ENCODE assay signal across 8 cellular contexts in the genomic region with DNA sequence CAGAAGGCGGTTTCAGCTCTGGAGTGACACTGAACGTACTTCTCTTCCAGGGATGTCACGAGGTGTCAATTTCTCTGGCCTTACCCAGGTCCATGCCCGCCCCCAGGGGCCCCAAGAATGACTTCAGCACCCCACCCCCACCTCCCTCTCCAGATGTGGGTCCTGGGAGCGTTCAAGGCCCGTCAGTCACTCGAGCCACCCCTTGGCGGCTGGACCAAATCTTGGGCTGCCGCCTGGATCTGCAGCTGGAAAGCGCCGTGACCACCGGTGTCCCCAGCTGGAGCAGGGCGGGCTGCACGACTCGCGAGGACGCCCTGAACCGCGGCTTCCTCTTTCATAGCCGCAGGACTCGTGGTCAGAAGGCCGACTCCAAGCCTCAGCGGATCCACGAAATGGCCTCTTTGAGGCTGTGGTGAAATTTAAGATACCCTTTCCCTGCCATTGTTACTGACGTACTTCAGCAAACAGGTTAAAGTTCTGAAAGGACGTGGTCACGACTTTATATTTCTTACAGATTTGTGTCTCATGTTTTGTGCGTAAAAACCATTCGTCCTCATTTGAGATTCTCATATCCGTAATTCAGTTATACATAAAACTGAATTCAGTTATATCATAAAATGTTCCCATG. TPM values are rescaled to one million over a fixed set of nuclear protein-coding genes. Genes with fewer than 3 reads are reported as not detected.
DNase-seq lines count a peak whose midpoint lies in the region; ATAC-seq and TF ChIP-seq lines count a peak whose summit lies in the region.

No MANE protein-coding gene starts in this region.

- H3K4me1 ChIP-seq in HCT116 (ENCODE audit: control insufficient read depth in 1 of 2, insufficient read depth in 2 of 2, low read length in 2 of 2) (peaks cover 6 to 15% of the 10 kb centered on the region in 2 experiments; a peak in 3 of 4 replicates), left ventricle myocardium inferior (peaks cover 28% of the 10 kb centered on the region), vagina (peaks cover 20% of the 10 kb centered on the region)

- H3K9me2 ChIP-seq in HCT116 (ENCODE audit: insufficient read depth): no peaks in the 10 kb centered on the region

- peak overlapping the region; percentile 78 for H3K4me2 ChIP-seq in HCT116 (ENCODE audit: low read length)

- no peaks in the 10 kb centered on the region for H3K9me3 ChIP-seq in HCT116 (ENCODE audit: control insufficient read depth in 1 of 2, insufficient read depth in 1 of 2, low read depth in 1 of 2, low read length in 2 of 2)
- no peaks in the 10 kb centered on the region for H3K9me3 ChIP-seq in MG63
- H3K9me3 ChIP-seq in left ventricle myocardium inferior (replicated peaks): no peaks in the 10 kb centered on the region
- H3K9me3 ChIP-seq in vagina: no peaks in the 10 kb centered on the region

- intact Hi-C loops in HCT116 (cut with micrococcal nuclease) (loop anchor here (10.0 kb wide), 1 partner anchor 277 kb away; no protein-coding TSS in a partner anchor), left ventricle myocardium inferior (cut with micrococcal nuclease) (no loop called here), vagina (cut with DNase I) (no loop called here)

- TF ChIP-seq POLR2A in HCT116 (IDR thresholded peaks at IDR 0.05; ENCODE audit: borderline replicate concordance, extremely low read depth, insufficient read depth, insufficient read length) (no peak), vagina (IDR thresholded peaks at IDR 0.05) (no peak)

- H4K20me1 ChIP-seq in HCT116 (ENCODE audit: insufficient read depth): no peaks in the 10 kb centered on the region

- no peak for TF ChIP-seq CTCF in HCT116 (IDR thresholded peaks at IDR 0.05 in 2 of 3, conservative IDR thresholded peaks at IDR 0.05 in 1 of 3; ENCODE audit: borderline replicate concordance in 1 of 3, insufficient read depth in 1 of 3, low read depth in 2 of 3, low read length in 2 of 3)
- TF ChIP-seq CTCF in left ventricle myocardium inferior (IDR thresholded peaks at IDR 0.05; ENCODE audit: borderline replicate concordance): no peak
- no peak for TF ChIP-seq CTCF in vagina (IDR thresholded peaks at IDR 0.05)

- H3K27me3 ChIP-seq in HCT116 (ENCODE audit: insufficient read depth, low read length) (no peaks in the 10 kb centered on the region), MG63 (no peaks in the 10 kb centered on the region), left ventricle myocardium inferior (ENCODE audit: low read depth) (no peaks in the 10 kb centered on the region), vagina (no peaks in the 10 kb centered on the region)

- no peak for TF ChIP-seq RAD21 in HCT116 (IDR thresholded peaks at IDR 0.05; ENCODE audit: low read depth)

- CTCF ChIA-PET in HCT116 (lab: Charles Lee): interaction anchor here (1.0 to 3.8 kb wide), 14 partner anchors 9 to 266 kb away, joined by 3 to 20 read pairs (median 5); partner anchors contain the start of gene TRIM38

- peak overlapping the region; percentile 21 to 65 for H3K4me3 ChIP-seq in HCT116 (replicated peaks in 1 of 2; ENCODE audit: low read depth in 1 of 2, low read length in 2 of 2)
- H3K4me3 ChIP-seq in MG63: peak overlapping the region; percentile 68
- peak overlapping the region; percentile 72 for H3K4me3 ChIP-seq in left ventricle myocardium inferior
- H3K4me3 ChIP-seq in vagina: peak overlapping the region; percentile 60 to 66

- peak overlapping the region; percentile 73 for H3K9ac ChIP-seq in HCT116 (ENCODE audit: low read length)

- no peak for ATAC-seq in HCT116

- POLR2A ChIA-PET in HCT116 (lab: Charles Lee): interaction anchor here (0.9 to 2.1 kb wide), 9 partner anchors 10 to 42 kb away, joined by 3 to 8 read pairs (median 4); partner anchors contain the start of gene TRIM38

- DNase-seq in GM04504 (ENCODE audit: low read depth) (peak; percentile 19), HCT116 (ENCODE audit: low read depth, low spot score) (no peak), MG63 (peak; percentile 34), SW480 (ENCODE audit: low spot score) (peak; percentile 67), anterior cingulate cortex (lab: John Stamatoyannopoulos, UW) (peak in 55 of 58 donors; percentile 10 to 71 (median 43)), left ventricle myocardium inferior (peak; percentile 85), pons (ENCODE audit: low spot score) (peak; percentile 74), vagina (ENCODE audit: extremely low spot score in 2 of 2) (peak in 1 of 2 donors; percentile 90)

- peaks cover 12% of the 10 kb centered on the region for H3K79me2 ChIP-seq in HCT116 (ENCODE audit: insufficient read depth, low read length)

- BruUV-seq in HCT116 (replicated peaks; lab: Mats Ljungman, UMichigan): TSS peak; percentile 87

- RAD21 ChIA-PET in HCT116 (lab: Charles Lee; ENCODE audit: low non-redundant PET in 1 of 2, low total read pairs in 2 of 2, uncharacterized antibody in 2 of 2, unreplicated experiment in 2 of 2): no interaction called here

- no peaks in the 10 kb centered on the region for H3K36me3 ChIP-seq in HCT116 (ENCODE audit: control insufficient read depth in 1 of 2, insufficient read depth in 2 of 2, low read length in 2 of 2)
- H3K36me3 ChIP-seq in MG63: no peaks in the 10 kb centered on the region
- peaks cover 7% of the 10 kb centered on the region for H3K36me3 ChIP-seq in left ventricle myocardium inferior
- H3K36me3 ChIP-seq in vagina: peaks cover 0 to 10% of the 10 kb centered on the region in 2 donors

- H2AFZ ChIP-seq in HCT116 (ENCODE audit: low read depth, low read length, poor library complexity, severe bottlenecking): no peak overlapping the region

- H3K27ac ChIP-seq in HCT116 (ENCODE audit: low read depth, low read length) (peak overlapping the region; percentile 55; the same call in 1 of the 2 replicates), left ventricle myocardium inferior (replicated peaks) (peak overlapping the region; percentile 90), vagina (peak overlapping the region; percentile 90)

TF ChIP-seq in HCT116, 20 proteins besides CTCF, POLR2A, EP300 and RAD21:
- TF ChIP-seq EGR1 (IDR thresholded peaks at IDR 0.05; ENCODE audit: low read depth): no peak
- TF ChIP-seq JUND (IDR thresholded peaks at IDR 0.05): no peak
- TF ChIP-seq SRF (IDR thresholded peaks at IDR 0.05; ENCODE audit: low read depth): no peak
- TF ChIP-seq, protein P1, sequence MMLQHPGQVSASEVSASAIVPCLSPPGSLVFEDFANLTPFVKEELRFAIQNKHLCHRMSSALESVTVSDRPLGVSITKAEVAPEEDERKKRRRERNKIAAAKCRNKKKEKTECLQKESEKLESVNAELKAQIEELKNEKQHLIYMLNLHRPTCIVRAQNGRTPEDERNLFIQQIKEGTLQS (IDR thresholded peaks at IDR 0.05): no peak
- no peak for TF ChIP-seq EZH2 (IDR thresholded peaks at IDR 0.05)
- no peak for TF ChIP-seq ZBTB33 (IDR thresholded peaks at IDR 0.05; ENCODE audit: extremely low read depth, insufficient replicate concordance, low read length)

RNA-seq across cellular contexts. Expression of gene TRIM38, which starts 29.3 kb away (rescaled TPM):
- total RNA-seq in HCT116 (2021; ENCODE audit: unreplicated experiment) (9.6 TPM), left ventricle myocardium inferior (2.2 TPM), vagina (8.1 TPM)
- 5.0 and 6.2 TPM in 2 replicates for polyA plus RNA-seq in HCT116 (2012)
- total RNA-seq in MG63 (2014; rRNA removed; shearing (Covaris generic); ENCODE audit: low replicate concordance): 1.4 and 1.8 TPM in 2 replicates
